In genomic region chr21:24826822-24827221, GRCh38 we compare ENCODE assay signal across 19 cellular contexts.
DNase-seq lines count a peak whose midpoint lies in the region; ATAC-seq, FAIRE-seq and TF ChIP-seq lines count a peak whose summit lies in the region.
"Had no signal": no experiment of that assay in that cellular context is flagged by ENCODE, and none has a peak within 500 bp of the region (broad histone marks: within the 10 kb centered on the region; RNA-seq: fewer than 3 reads in every experiment).

No MANE protein-coding gene starts in this region.

- in situ Hi-C loops in GM12878 (cut with MboI), result no loop called here

- no peaks in the 10 kb centered on the region for H3K4me1 ChIP-seq in GM12878 (ENCODE audit: control insufficient read depth, insufficient read depth, low read length)
- H3K4me1 ChIP-seq in left ventricle myocardium inferior, result no peaks in the 10 kb centered on the region
- H3K4me1 ChIP-seq: HAP-1 had no signal

- CTCF ChIA-PET in GM12878 (lab: Yijun Ruan, JAX), result no interaction called here

- no peaks in the 10 kb centered on the region for H3K27me3 ChIP-seq in GM12878 (replicated peaks in 1 of 2; ENCODE audit: control insufficient read depth in 2 of 2, insufficient read depth in 2 of 2, low read length in 1 of 2)
- no peaks in the 10 kb centered on the region for H3K27me3 ChIP-seq in left ventricle myocardium inferior (ENCODE audit: low read depth)

- BruUV-seq in GM12878 (replicated peaks; lab: Mats Ljungman, UMichigan), result no TSS peak

- SMC1A ChIA-PET in GM12878 (lab: Charles Lee; ENCODE audit: uncharacterized antibody, unreplicated experiment), result no interaction called here

- no peak for TF ChIP-seq EP300 in GM12878 (IDR thresholded peaks at IDR 0.05; ENCODE audit: borderline replicate concordance in 1 of 2, control insufficient read depth in 1 of 2, low read depth in 2 of 2, low read length in 2 of 2)

- TF ChIP-seq CTCF in GM12878 (IDR thresholded peaks at IDR 0.05 in 2 of 3, conservative IDR thresholded peaks at IDR 0.05 in 1 of 3; ENCODE audit: control insufficient read depth in 2 of 3, extremely low read depth in 1 of 3, insufficient read depth in 1 of 3, low read depth in 3 of 3, low read length in 3 of 3) (no peak), left ventricle myocardium inferior (IDR thresholded peaks at IDR 0.05; ENCODE audit: borderline replicate concordance) (no peak)

- no peak for TF ChIP-seq POLR2A in GM12878 (IDR thresholded peaks at IDR 0.05; ENCODE audit: low read depth, low read length)

- H3K4me3 ChIP-seq in GM12878 (no peak overlapping the region), left ventricle myocardium inferior (no peak overlapping the region)
- H3K4me3 ChIP-seq: HAP-1 had no signal

- DNase-seq in GM12878 (ENCODE audit: low read depth, low spot score), result no peak
- DNase-seq in foreskin melanocyte, result no peak
- DNase-seq in left ventricle myocardium inferior, result no peak
- DNase-seq in D341Med (ENCODE audit: low spot score), result no peak
- DNase-seq: C1 segment of cervical spinal cord; Calu3; CD4-positive, alpha-beta memory T cell; COR-L47; DMS153; DND-41; GOT3; HFFc6 had no signal

- WGBS in GM12878 (ENCODE audit: insufficient coverage, insufficient replicate concordance, low lambda C conversion rate, missing lambda C conversion rate), result 68% methylated on average over 1 of the region's 1 CpG

- intact Hi-C loops in GM12878 (cut with micrococcal nuclease; ENCODE audit: unreplicated experiment), result no loop called here
- intact Hi-C loops in left ventricle myocardium inferior (cut with micrococcal nuclease), result no loop called here

- H3K36me3 ChIP-seq in GM12878 (ENCODE audit: control insufficient read depth in 2 of 2, insufficient read depth in 2 of 2, low read length in 1 of 2) (no peaks in the 10 kb centered on the region), left ventricle myocardium inferior (no peaks in the 10 kb centered on the region)
- H3K36me3 ChIP-seq: HAP-1 had no signal

- H3K79me2 ChIP-seq in GM12878 (ENCODE audit: control insufficient read depth, insufficient read depth, low read length), result no peaks in the 10 kb centered on the region

- H4K20me1 ChIP-seq in GM12878 (ENCODE audit: control insufficient read depth, insufficient read depth), result no peaks in the 10 kb centered on the region

- RAD21 ChIA-PET in GM12878 (lab: Charles Lee; ENCODE audit: unreplicated experiment), result no interaction called here

- no peak for FAIRE-seq in GM12878 (lab: Jason Lieb, UNC)
- FAIRE-seq: G401.6, H54 had no signal

- H3K4me2 ChIP-seq in GM12878 (ENCODE audit: control insufficient read depth, insufficient read depth), result no peak overlapping the region

- POLR2A ChIA-PET in GM12878 (lab: Charles Lee), result no interaction called here

- no peak overlapping the region for H3K9ac ChIP-seq in GM12878 (ENCODE audit: control insufficient read depth, insufficient read depth, low read length)

- no peak overlapping the region for H2AFZ ChIP-seq in GM12878 (ENCODE audit: control insufficient read depth, low read depth, low read length)

- H3K9me3 ChIP-seq in GM12878 (replicated peaks; ENCODE audit: control insufficient read depth, insufficient read depth, low read length) (no peaks in the 10 kb centered on the region), left ventricle myocardium inferior (replicated peaks) (no peaks in the 10 kb centered on the region)
- H3K9me3 ChIP-seq: HAP-1 had no signal

- TF ChIP-seq RAD21 in GM12878 (IDR thresholded peaks at IDR 0.05; ENCODE audit: insufficient read depth, low read depth, low read length), result no peak

- no peak overlapping the region for H3K27ac ChIP-seq in GM12878 (ENCODE audit: control insufficient read depth, insufficient read depth)
- no peak overlapping the region for H3K27ac ChIP-seq in left ventricle myocardium inferior (replicated peaks)

- peak; percentile 52 for ATAC-seq in HG02610 (IDR thresholded peaks at IDR 0.05; ENCODE audit: unreplicated experiment)
- peak; percentile 64 for ATAC-seq in HG02884 (IDR thresholded peaks at IDR 0.05; ENCODE audit: unreplicated experiment)
- peak; percentile 57 for ATAC-seq in HG03025 (IDR thresholded peaks at IDR 0.05; ENCODE audit: low FRiP score, unreplicated experiment)
- peak; percentile 52 for ATAC-seq in GM12878
- ATAC-seq in GM21515 (IDR thresholded peaks at IDR 0.05; ENCODE audit: unreplicated experiment), result no peak

TF ChIP-seq in GM12878, 131 proteins besides CTCF, POLR2A, EP300 and RAD21:
- TF ChIP-seq BHLHE40 (IDR thresholded peaks at IDR 0.05; ENCODE audit: borderline replicate concordance in 1 of 2, low read depth in 2 of 2, low read length in 1 of 2) (no peak), FOS (IDR thresholded peaks at IDR 0.05; ENCODE audit: borderline replicate concordance, extremely low read depth, insufficient read length) (no peak), ZNF384 (IDR thresholded peaks at IDR 0.05; ENCODE audit: borderline replicate concordance, low read depth, low read length) (no peak), CEBPB (IDR thresholded peaks at IDR 0.05; ENCODE audit: borderline replicate concordance in 1 of 2, low read depth in 2 of 2, low read length in 2 of 2) (no peak), YY1 (IDR thresholded peaks at IDR 0.05; ENCODE audit: low read depth, low read length) (no peak), IKZF2 (IDR thresholded peaks at IDR 0.05) (no peak), CREB1 (IDR thresholded peaks at IDR 0.05; ENCODE audit: low read depth) (no peak), KDM1A (IDR thresholded peaks at IDR 0.05; ENCODE audit: borderline replicate concordance) (no peak), TCF7 (IDR thresholded peaks at IDR 0.05; ENCODE audit: borderline replicate concordance) (no peak), RELB (IDR thresholded peaks at IDR 0.05; ENCODE audit: low read depth) (no peak)
